Comparison of ENCODE assay signal across 18 cellular contexts in the genomic region with DNA sequence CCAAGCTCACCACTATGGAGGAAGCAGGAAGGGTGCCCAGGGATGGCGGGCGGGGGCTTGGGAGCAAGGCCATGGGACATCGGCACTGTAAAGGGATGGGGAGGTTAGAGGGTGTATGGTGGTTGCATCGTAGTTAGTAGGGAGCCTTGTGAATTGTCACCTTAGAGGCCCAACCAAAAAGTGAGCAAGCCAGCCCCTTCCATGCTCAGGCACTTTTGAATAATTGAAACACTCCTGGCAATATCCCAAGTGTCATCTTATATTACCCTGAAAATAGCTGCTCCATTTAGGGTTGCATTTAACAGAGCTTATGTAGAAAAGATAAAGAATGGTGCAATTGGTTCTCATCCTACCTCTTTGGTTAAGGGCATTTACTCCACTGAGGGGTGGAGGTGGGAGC.
"Had no signal": no experiment of that assay in that cellular context is flagged by ENCODE, and none has a peak within 500 bp of the region (broad histone marks: within the 10 kb centered on the region; RNA-seq: fewer than 3 reads in every experiment).

No MANE protein-coding gene starts in this region.

- H3K36me3 ChIP-seq: prostate gland, right atrium auricular region, upper lobe of left lung had no signal

- H3K4me1 ChIP-seq: prostate gland, right atrium auricular region, upper lobe of left lung had no signal

- FAIRE-seq: astrocyte, keratinocyte had no signal

- H3K27ac ChIP-seq: prostate gland, right atrium auricular region, upper lobe of left lung had no signal

- H3K27me3 ChIP-seq: foreskin keratinocyte, right atrium auricular region, upper lobe of left lung had no signal

- H3K9me3 ChIP-seq: prostate gland, right atrium auricular region, upper lobe of left lung had no signal

- DNase-seq: activated gamma-delta T cell treated with Interleukin-2 at 50 U/mL for 16 hours; activated T-cell treated with anti-CD3 and anti-CD28 coated beads, Interleukin-2, amount 50 U/mL, for 1 hour; central memory CD4-positive, alpha-beta T cell; dermis blood vessel endothelial cell; effector CD8-positive, alpha-beta T cell; erythroblast; foreskin keratinocyte; left colon; mesendoderm; naive B cell; stimulated activated CD4-positive, alpha-beta T cell treated with anti-CD3 and anti-CD28 coated beads, Interleukin-4, amount 100 ng/mL, for 24 hours; stimulated activated naive CD8-positive, alpha-beta T cell treated with anti-CD3 and anti-CD28 coated beads, Interleukin-15, Interleukin-2, amounts not matched to agents 100 U/mL and 50 U/mL, for 24 hours; T1000 had no signal

- H3K4me3 ChIP-seq: prostate gland, right atrium auricular region, upper lobe of left lung had no signal
